ENCODE assay signal across 13 cellular contexts in genomic region chr4:41443340-41444079, GRCh38.
"Had no signal": no experiment of that assay in that cellular context is flagged by ENCODE, and none has a peak within 500 bp of the region (broad histone marks: within the 10 kb centered on the region; RNA-seq: fewer than 3 reads in every experiment).

No MANE protein-coding gene starts in this region.

- H3K4me3 Mint-ChIP-seq: activated naive CD8-positive, alpha-beta T cell treated with anti-CD3 and anti-CD28 coated beads, Interleukin-2, amount 50 U/mL, for 24 hours; activated T-helper 1 cell treated with anti-CD3 and anti-CD28 coated beads, Interleukin-12 subunit alpha, Interleukin-12 subunit beta, Interleukin-2, Interleukin-4 antibody, amounts not matched to agents 30 ng/mL and 10 ng/mL and 1 ng/mL, durations not matched to agents 14 hours and 24 hours and 36 hours; neural progenitor cell; WTC11 had no signal

- H3K9ac ChIP-seq: neural progenitor cell had no signal

- H3K27ac Mint-ChIP-seq: activated naive CD8-positive, alpha-beta T cell treated with anti-CD3 and anti-CD28 coated beads, Interleukin-2, amount 50 U/mL, for 24 hours; activated T-helper 1 cell treated with anti-CD3 and anti-CD28 coated beads, Interleukin-12 subunit alpha, Interleukin-12 subunit beta, Interleukin-2, Interleukin-4 antibody, amounts not matched to agents 30 ng/mL and 10 ng/mL and 1 ng/mL, durations not matched to agents 14 hours and 24 hours and 36 hours; neural progenitor cell; WTC11 had no signal

- ATAC-seq: activated naive CD8-positive, alpha-beta T cell treated with anti-CD3 and anti-CD28 coated beads, Interleukin-2, amount 50 U/mL, for 24 hours; left ventricle myocardium superior; WTC11 had no signal

- H3K27me3 ChIP-seq: ascending aorta, heart right ventricle, neural progenitor cell, pancreas, thyroid gland, vagina had no signal

- H3K4me3 ChIP-seq: ascending aorta, heart right ventricle, neural progenitor cell, pancreas, thyroid gland, vagina had no signal

- DNase-seq: activated CD4-positive, alpha-beta T cell treated with anti-CD3 and anti-CD28 coated beads for 48 hours; activated naive CD4-positive, alpha-beta T cell treated with Interleukin-2 at 50 U/mL for 16 hours; activated naive CD8-positive, alpha-beta T cell treated with anti-CD3 and anti-CD28 coated beads, Interleukin-2, amount 50 U/mL, for 24 hours; heart right ventricle; left ventricle myocardium superior; pancreas; retina; thyroid gland had no signal

- H3K36me3 Mint-ChIP-seq: neural progenitor cell, WTC11 had no signal

- H3K9me3 Mint-ChIP-seq: activated naive CD8-positive, alpha-beta T cell treated with anti-CD3 and anti-CD28 coated beads, Interleukin-2, amount 50 U/mL, for 24 hours; activated T-helper 1 cell treated with anti-CD3 and anti-CD28 coated beads, Interleukin-12 subunit alpha, Interleukin-12 subunit beta, Interleukin-2, Interleukin-4 antibody, amounts not matched to agents 30 ng/mL and 10 ng/mL and 1 ng/mL, durations not matched to agents 14 hours and 24 hours and 36 hours; neural progenitor cell; WTC11 had no signal

- H3K36me3 ChIP-seq: ascending aorta, heart right ventricle, neural progenitor cell, pancreas, thyroid gland, vagina had no signal

- H3K9me3 ChIP-seq: ascending aorta, heart right ventricle, pancreas, thyroid gland, vagina had no signal

- H3K4me1 Mint-ChIP-seq: activated naive CD8-positive, alpha-beta T cell treated with anti-CD3 and anti-CD28 coated beads, Interleukin-2, amount 50 U/mL, for 24 hours had no signal

- H3K4me1 ChIP-seq: neural progenitor cell, pancreas had no signal
